In genomic region chr1:93779540-93780121, GRCh38 we compare ENCODE assay signal across 8 cellular contexts.
DNase-seq lines count a peak whose midpoint lies in the region; TF ChIP-seq lines count a peak whose summit lies in the region.
"Had no signal": no experiment of that assay in that cellular context is flagged by ENCODE, and none has a peak within 500 bp of the region (broad histone marks: within the 10 kb centered on the region; RNA-seq: fewer than 3 reads in every experiment).

No MANE protein-coding gene starts in this region.

- no peak overlapping the region for H3K27ac ChIP-seq in tibial artery

- H3K27me3 ChIP-seq in H7 (ENCODE audit: control insufficient read depth, insufficient read depth, low read length), result no peaks in the 10 kb centered on the region
- H3K27me3 ChIP-seq in tibial artery, result no peaks in the 10 kb centered on the region

- intact Hi-C loops in tibial artery (cut with DNase I; ENCODE audit: low total_unique reads), result no loop called here

- H3K4me1 ChIP-seq in tibial artery, result peaks cover 0 to 3% (median 0%) of the 10 kb centered on the region in 4 donors

- DNase-seq in H7 (peak; percentile 21), NCI-H69 (lab: John Stamatoyannopoulos, UW) (peak; percentile 83), dermis blood vessel endothelial cell (peak; percentile 96), pulmonary artery endothelial cell (ENCODE audit: low read depth, low spot score) (peak; percentile 63), tibial artery (no peak), NCI-H1105 treated with DMSO at 0.1 percent for 48 hours (lab: John Stamatoyannopoulos, UW) (no peak), NCI-H524 treated with DMSO at 0.1 percent for 48 hours (lab: John Stamatoyannopoulos, UW) (no peak)
- DNase-seq: effector CD8-positive, alpha-beta T cell had no signal

- no peak overlapping the region for H3K4me3 ChIP-seq in H7 (ENCODE audit: insufficient read depth, low read depth, low read length)
- H3K4me3 ChIP-seq in tibial artery, result no peak overlapping the region

- H3K36me3 ChIP-seq in H7 (replicated peaks; ENCODE audit: control insufficient read depth, insufficient read depth, low read length), result no peaks in the 10 kb centered on the region
- no peaks in the 10 kb centered on the region for H3K36me3 ChIP-seq in tibial artery

- no peak for TF ChIP-seq CTCF in tibial artery (IDR thresholded peaks at IDR 0.05)

- no peaks in the 10 kb centered on the region for H3K9me3 ChIP-seq in tibial artery

Comparison
In these comparisons a context has a peak if more than half of its experiments do, and no peak if none do; other contexts are left out.
1. DNase-seq: peak in H7 (single experiment), NCI-H69 (single experiment), dermis blood vessel endothelial cell (single experiment) and pulmonary artery endothelial cell (single experiment); none in tibial artery (0 of 2), NCI-H1105 treated with DMSO at 0.1 percent for 48 hours (single experiment) and NCI-H524 treated with DMSO at 0.1 percent for 48 hours (single experiment).